Comparison of ENCODE assay signal across 1 cellular context in genomic region chr19:48638831-48639381, GRCh38.
A peak's percentile ranks its signal among the peaks of the same experiment; 100 is the strongest.
TF ChIP-seq lines count a peak whose summit lies in the region.

No MANE protein-coding gene starts in this region.

TF ChIP-seq in K562, 482 proteins besides CTCF, POLR2A, EP300 and RAD21 (continued from another document):
- TF ChIP-seq ZNF609 (CRISPR knock-in tag; IDR thresholded peaks at IDR 0.05; ENCODE audit: borderline replicate concordance) = no peak
- TF ChIP-seq STAT6 (CRISPR knock-in tag; IDR thresholded peaks at IDR 0.05) = peak; percentile 18; the same call in 1 of the 2 replicates
- peak; percentile 71 for TF ChIP-seq JUND (IDR thresholded peaks at IDR 0.05; ENCODE audit: borderline replicate concordance, low read depth, low read length)
- TF ChIP-seq JUND (tag; IDR thresholded peaks at IDR 0.05; ENCODE audit: borderline replicate concordance, low read depth, low read length) = peak; percentile 49; the same call in 2 of the 3 replicates
- no peak for TF ChIP-seq HIVEP1 (CRISPR knock-in tag; IDR thresholded peaks at IDR 0.05)
- peak; percentile 69 for TF ChIP-seq CREB1 (IDR thresholded peaks at IDR 0.05)
- TF ChIP-seq CREB1 (CRISPR knock-in tag; IDR thresholded peaks at IDR 0.05) = peak; percentile 85
- TF ChIP-seq MIER1 (IDR thresholded peaks at IDR 0.05; ENCODE audit: low read depth) = 0 out of 2 replicates have a peak, but pooled peaks have one; percentile 7
- no peak for TF ChIP-seq HEY1 (CRISPR knock-in tag; IDR thresholded peaks at IDR 0.05; ENCODE audit: borderline replicate concordance)
- TF ChIP-seq RB1 (IDR thresholded peaks at IDR 0.05; ENCODE audit: low read depth) = peak; percentile 52; the same call in 1 of the 2 replicates
- TF ChIP-seq POLR2B (IDR thresholded peaks at IDR 0.05; ENCODE audit: low read depth, partially characterized antibody) = peak; percentile 16
- peak in 1 of 2 experiments; percentile 86; a peak in 2 of 4 replicates for TF ChIP-seq NONO (IDR thresholded peaks at IDR 0.05; ENCODE audit: low read depth in 2 of 2, low read length in 1 of 2)
- no peak for TF ChIP-seq PURB (CRISPR knock-in tag; IDR thresholded peaks at IDR 0.05; ENCODE audit: low read depth)
- TF ChIP-seq GABPB2 (CRISPR knock-in tag; conservative IDR thresholded peaks at IDR 0.05) = no peak
- TF ChIP-seq HLTF (IDR thresholded peaks at IDR 0.05) = no peak
- TF ChIP-seq BRD9 (IDR thresholded peaks at IDR 0.05; ENCODE audit: low read depth, partially characterized antibody) = no peak
- TF ChIP-seq CREM (IDR thresholded peaks at IDR 0.05; ENCODE audit: low read depth) = peak; percentile 90
- TF ChIP-seq TARDBP (IDR thresholded peaks at IDR 0.05) = no peak
- TF ChIP-seq ZNF143 (CRISPR knock-in tag; IDR thresholded peaks at IDR 0.05) = peak; percentile 23; the same call in 1 of the 2 replicates
- peak; percentile 96 for TF ChIP-seq ATF3 (IDR thresholded peaks at IDR 0.05)
- no peak for TF ChIP-seq ATF3 (CRISPR knock-in tag; conservative IDR thresholded peaks at IDR 0.05)
- no peak for TF ChIP-seq KLF16 (IDR thresholded peaks at IDR 0.05)
- 0 out of 2 replicates have a peak, but pooled peaks have one; percentile 24 for TF ChIP-seq ZBTB33 (CRISPR knock-in tag; IDR thresholded peaks at IDR 0.05)
- no peak for TF ChIP-seq SAFB2 (IDR thresholded peaks at IDR 0.05; ENCODE audit: borderline replicate concordance, low read depth, low read length, severe bottlenecking)
- TF ChIP-seq NR4A1 (CRISPR knock-in tag; IDR thresholded peaks at IDR 0.05) = no peak
- TF ChIP-seq NR4A1 (tag; IDR thresholded peaks at IDR 0.05) = no peak
